11 cellular contexts compared by ENCODE assay signal in genomic region chr2:9972621-9973445, GRCh38. TPM values are rescaled to one million over a fixed set of nuclear protein-coding genes. Genes with fewer than 3 reads are reported as not detected.
A peak's percentile ranks its signal among the peaks of the same experiment; 100 is the strongest.
DNase-seq lines count a peak whose midpoint lies in the region; ATAC-seq and TF ChIP-seq lines count a peak whose summit lies in the region.
"Had no signal": no experiment of that assay in that cellular context is flagged by ENCODE, and none has a peak within 500 bp of the region (broad histone marks: within the 10 kb centered on the region; RNA-seq: fewer than 3 reads in every experiment).

No MANE protein-coding gene starts in this region.

- H3K27ac Mint-ChIP-seq in T-helper 17 cell = no peak overlapping the region

- no peak overlapping the region for H3K4me3 ChIP-seq in RWPE2 (ENCODE audit: severe bottlenecking)

- peaks cover 12% of the 10 kb centered on the region for H3K27me3 Mint-ChIP-seq in T-helper 17 cell

- no peaks in the 10 kb centered on the region for H3K27me3 ChIP-seq in RWPE2 (ENCODE audit: insufficient read depth, poor library complexity, severe bottlenecking)

- no peak overlapping the region for H3K27ac ChIP-seq in RWPE2 (ENCODE audit: poor library complexity, severe bottlenecking)

- no peaks in the 10 kb centered on the region for H3K36me3 Mint-ChIP-seq in T-helper 17 cell (ENCODE audit: low read depth)

- no peak overlapping the region for H3K4me3 Mint-ChIP-seq in T-helper 17 cell

- H3K36me3 ChIP-seq in RWPE2 (ENCODE audit: low read depth) = no peaks in the 10 kb centered on the region

- ATAC-seq in RWPE2 (ENCODE audit: low read depth) (peak; percentile 34; the same call in 1 of the 3 replicates), T-helper 17 cell (no peak), GM21360 (IDR thresholded peaks at IDR 0.05; ENCODE audit: unreplicated experiment) (no peak), HG03432 (IDR thresholded peaks at IDR 0.05; ENCODE audit: unreplicated experiment) (no peak)
- ATAC-seq: Panc1 had no signal

- intact Hi-C loops in posterior vena cava (cut with DNase I) = no loop called here

- DNase-seq in EL (peak; percentile 53), RWPE2 (ENCODE audit: low spot score) (no peak), fibroblast of gingiva (ENCODE audit: low read depth) (peak; percentile 59), posterior vena cava (ENCODE audit: low spot score) (peak; percentile 86), T-helper 17 cell (no peak), NCI-H1048 (lab: John Stamatoyannopoulos, UW) (no peak)
- DNase-seq: NCI-H1436 treated with DMSO at 0.1 percent for 48 hours, small intestine had no signal

- H3K4me1 ChIP-seq in RWPE2 (ENCODE audit: insufficient read depth, poor library complexity, severe bottlenecking) = peaks cover 16% of the 10 kb centered on the region

- H3K9me3 ChIP-seq in RWPE2 (ENCODE audit: severe bottlenecking) (no peaks in the 10 kb centered on the region), T-helper 17 cell (ENCODE audit: control insufficient read depth, low read length, poor library complexity, severe bottlenecking) (no peaks in the 10 kb centered on the region)

- no peaks in the 10 kb centered on the region for H3K4me1 Mint-ChIP-seq in T-helper 17 cell

- no peak for TF ChIP-seq CTCF in RWPE2 (IDR thresholded peaks at IDR 0.05; ENCODE audit: poor library complexity, severe bottlenecking)

RNA-seq across cellular contexts. Expression of gene GRHL1, which starts 21.3 kb away (rescaled TPM):
- total RNA-seq in posterior vena cava (1 to 10 TPM; 1.9 to 2.3 TPM), T-helper 17 cell (1 to 10 TPM in 1 of 2 donors, under 1 TPM in 1; 0.60 to 3.7 TPM)

Comparison
In these comparisons a context has a peak if more than half of its experiments do, and no peak if none do; other contexts are left out.
1. DNase-seq: peak in EL (single experiment), fibroblast of gingiva (single experiment) and posterior vena cava (single experiment); none in RWPE2 (single experiment), T-helper 17 cell (0 of 3) and NCI-H1048 (single experiment).